8 cellular contexts compared by ENCODE assay signal in genomic region chr13:98570929-98571372, GRCh38. TPM values are rescaled to one million over a fixed set of nuclear protein-coding genes. Genes with fewer than 3 reads are reported as not detected.
A peak's percentile ranks its signal among the peaks of the same experiment; 100 is the strongest.
DNase-seq lines count a peak whose midpoint lies in the region; ATAC-seq and TF ChIP-seq lines count a peak whose summit lies in the region.

No MANE protein-coding gene starts in this region.

- H3K36me3 ChIP-seq in muscle layer of duodenum (ENCODE audit: control insufficient read depth in 1 of 2, insufficient read depth in 2 of 2, low read length in 2 of 2): no peaks in the 10 kb centered on the region

- no peaks in the 10 kb centered on the region for H3K9me3 ChIP-seq in muscle layer of duodenum (ENCODE audit: control insufficient read depth in 1 of 2, low read length in 2 of 2)

- ATAC-seq in GM19043 (IDR thresholded peaks at IDR 0.05; ENCODE audit: low read depth, unreplicated experiment): peak; percentile 80
- peak; percentile 86 for ATAC-seq in HG03097 (IDR thresholded peaks at IDR 0.05; ENCODE audit: low FRiP score, unreplicated experiment)

- H3K4me1 ChIP-seq in muscle layer of duodenum (ENCODE audit: control insufficient read depth in 1 of 2, insufficient read depth in 2 of 2, low read length in 2 of 2): peaks cover 28 to 53% of the 10 kb centered on the region in 2 donors

- no peaks in the 10 kb centered on the region for H3K9me3 Mint-ChIP-seq in CD14-positive monocyte

- H3K4me3 Mint-ChIP-seq in CD14-positive monocyte: peak overlapping the region; percentile 71 to 80

- H3K36me3 Mint-ChIP-seq in CD14-positive monocyte: peaks cover 10 to 22% of the 10 kb centered on the region in 2 donors

- H3K27ac ChIP-seq in coronary artery (peak overlapping the region in 1 of 2 donors; percentile 51), muscle layer of duodenum (ENCODE audit: low read length) (peak overlapping the region; percentile 68)

- H3K4me3 ChIP-seq in coronary artery (peak overlapping the region; percentile 35), muscle layer of duodenum (ENCODE audit: low read depth in 1 of 2, low read length in 2 of 2) (peak overlapping the region; percentile 24 to 30)

- TF ChIP-seq CTCF in CD14-positive monocyte (IDR thresholded peaks at IDR 0.05): no peak
- TF ChIP-seq CTCF in coronary artery (IDR thresholded peaks at IDR 0.05): no peak

- DNase-seq in CD14-positive monocyte (ENCODE audit: low spot score) (no peak), RPMI8226 (peak; percentile 85), coronary artery (ENCODE audit: low spot score) (no peak), SKM-1 (lab: John Stamatoyannopoulos, UW; ENCODE audit: unreplicated experiment) (no peak), D341Med (ENCODE audit: low spot score) (no peak)

- peaks cover 0 to 3% (median 0%) of the 10 kb centered on the region in 3 donors for H3K27me3 Mint-ChIP-seq in CD14-positive monocyte (ENCODE audit: low read depth in 3 of 3)

- peak overlapping the region; percentile 41 to 95 (median 84) for H3K27ac Mint-ChIP-seq in CD14-positive monocyte

- no peaks in the 10 kb centered on the region for H3K27me3 ChIP-seq in muscle layer of duodenum (ENCODE audit: low read depth, low read length)

- peaks cover 89% of the 10 kb centered on the region for H3K4me1 Mint-ChIP-seq in CD14-positive monocyte

- intact Hi-C loops in CD14-positive monocyte (cut with micrococcal nuclease): loop anchor here in 1 of 2 donors (5.0 to 10.0 kb wide), 2 partner anchors 64 to 654 kb away; no protein-coding TSS in a partner anchor

RNA-seq across cellular contexts. Expression of gene STK24, which starts 6.0 kb away (rescaled TPM):
- polyA plus RNA-seq in CD14-positive monocyte: 10 to 100 TPM; 14.2 to 28.9 TPM
